9 cellular contexts compared by ENCODE assay signal in genomic region chr6:7267521-7268091, GRCh38. TPM values are rescaled to one million over a fixed set of nuclear protein-coding genes. Genes with fewer than 3 reads are reported as not detected.
A peak's percentile ranks its signal among the peaks of the same experiment; 100 is the strongest.
DNase-seq lines count a peak whose midpoint lies in the region; ATAC-seq and TF ChIP-seq lines count a peak whose summit lies in the region.
"Had no signal": no experiment of that assay in that cellular context is flagged by ENCODE, and none has a peak within 500 bp of the region (broad histone marks: within the 10 kb centered on the region; RNA-seq: fewer than 3 reads in every experiment).

No MANE protein-coding gene starts in this region.

- no peaks in the 10 kb centered on the region for H3K27me3 ChIP-seq in AG04450 (ENCODE audit: control insufficient read depth, insufficient read depth, low read length)
- no peaks in the 10 kb centered on the region for H3K27me3 ChIP-seq in endodermal cell (ENCODE audit: control insufficient read depth, insufficient read depth, low read length, poor library complexity, severe bottlenecking)
- H3K27me3 ChIP-seq: vagina had no signal

- H3K9me3 ChIP-seq in AG04450 (ENCODE audit: control insufficient read depth, insufficient read depth, low read length) (peaks cover 4% of the 10 kb centered on the region), endodermal cell (ENCODE audit: control insufficient read depth, low read length) (peaks cover 11% of the 10 kb centered on the region)
- H3K9me3 ChIP-seq: vagina had no signal

- H3K4me1 ChIP-seq in endodermal cell (ENCODE audit: control insufficient read depth, insufficient read depth, low read length), result no peaks in the 10 kb centered on the region

- H3K4me1 Mint-ChIP-seq in brain (peaks cover 24% of the 10 kb centered on the region), glutamatergic neuron (ENCODE audit: low read depth, unreplicated experiment) (peaks cover 10% of the 10 kb centered on the region), endodermal cell (peaks cover 2% of the 10 kb centered on the region)

- H3K27ac ChIP-seq in AG04450 (ENCODE audit: low read depth, low read length), result no peak overlapping the region
- H3K27ac ChIP-seq in endodermal cell (ENCODE audit: low read depth, low read length), result no peak overlapping the region
- H3K27ac ChIP-seq: vagina had no signal

- peak; percentile 79 for DNase-seq in AG04450 (ENCODE audit: low read depth, low spot score)
- DNase-seq in HS-5 (ENCODE audit: low read depth), result peak; percentile 91
- peak; percentile 78 for DNase-seq in left lobe of liver (ENCODE audit: low spot score)
- DNase-seq in glutamatergic neuron, result no peak
- DNase-seq in endodermal cell, result no peak

- WGBS in endodermal cell (ENCODE audit: insufficient coverage in 1 of 2, insufficient read length in 1 of 2), 2 experiments, result 91 to 100% methylated on average over 1 to 13 of the region's 13 CpGs

- CTCF ChIA-PET in AG04450 (lab: Charles Lee), result interaction anchor here (0.7 to 1.3 kb wide), 3 partner anchors 9 to 543 kb away, joined by 3 to 5 read pairs (median 4); no protein-coding TSS in a partner anchor

- no peak overlapping the region for H3K4me3 ChIP-seq in AG04450 (ENCODE audit: low read depth, low read length)
- no peak overlapping the region for H3K4me3 ChIP-seq in endodermal cell (ENCODE audit: low read length)
- H3K4me3 ChIP-seq: vagina had no signal

- POLR2A ChIA-PET in AG04450 (lab: Yijun Ruan, JAX), result no interaction called here

- H3K9me3 Mint-ChIP-seq in brain (peaks cover 0 to 4% (median 0%) of the 10 kb centered on the region in 5 experiments), glutamatergic neuron (ENCODE audit: unreplicated experiment) (peaks cover 8% of the 10 kb centered on the region), endodermal cell (peaks cover 13% of the 10 kb centered on the region)

- ATAC-seq in left lobe of liver (peak; percentile 56), HG03135 (IDR thresholded peaks at IDR 0.05; ENCODE audit: unreplicated experiment) (no peak), GM18498 (IDR thresholded peaks at IDR 0.05; ENCODE audit: unreplicated experiment) (no peak)

- H3K36me3 ChIP-seq in endodermal cell (ENCODE audit: control insufficient read depth, insufficient read depth, low read length), result no peaks in the 10 kb centered on the region
- H3K36me3 ChIP-seq: vagina had no signal

- TF ChIP-seq CTCF in AG04450 (IDR thresholded peaks at IDR 0.05; ENCODE audit: low read depth, low read length) (no peak), brain (conservative IDR thresholded peaks at IDR 0.05) (no peak), glutamatergic neuron (IDR thresholded peaks at IDR 0.05; ENCODE audit: partially characterized antibody, unreplicated experiment) (no peak), endodermal cell (conservative IDR thresholded peaks at IDR 0.05) (no peak)

- H3K4me3 Mint-ChIP-seq in brain, result peak overlapping the region in 1 of 5 experiments; percentile 17
- no peak overlapping the region for H3K4me3 Mint-ChIP-seq in glutamatergic neuron (ENCODE audit: unreplicated experiment)
- H3K4me3 Mint-ChIP-seq in endodermal cell, result no peak overlapping the region

- no peak overlapping the region for H3K9ac ChIP-seq in endodermal cell (ENCODE audit: extremely low read depth, low read length, poor library complexity, severe bottlenecking)

- H3K27ac Mint-ChIP-seq in brain, result peak overlapping the region in 4 of 5 experiments; percentile 35 to 88 (median 54)
- H3K27ac Mint-ChIP-seq in glutamatergic neuron (ENCODE audit: unreplicated experiment), result no peak overlapping the region
- no peak overlapping the region for H3K27ac Mint-ChIP-seq in endodermal cell

- no peaks in the 10 kb centered on the region for H3K27me3 Mint-ChIP-seq in brain
- peaks cover 7% of the 10 kb centered on the region for H3K27me3 Mint-ChIP-seq in glutamatergic neuron (ENCODE audit: unreplicated experiment)
- no peaks in the 10 kb centered on the region for H3K27me3 Mint-ChIP-seq in endodermal cell (ENCODE audit: insufficient read depth)

- peaks cover 24% of the 10 kb centered on the region for H3K36me3 Mint-ChIP-seq in brain
- H3K36me3 Mint-ChIP-seq in glutamatergic neuron (ENCODE audit: unreplicated experiment), result no peaks in the 10 kb centered on the region
- H3K36me3 Mint-ChIP-seq in endodermal cell (ENCODE audit: low read depth), result no peaks in the 10 kb centered on the region

RNA-seq across cellular contexts. Expression of gene SSR1, which starts 45.4 kb away (rescaled TPM):
- 257 and 375 TPM in 2 replicates for polyA plus RNA-seq in AG04450 (2011; rRNA removed)
- 109 and 181 TPM in 2 replicates for polyA minus RNA-seq in AG04450 (2011; rRNA and poly(A)+ RNA removed)
- 51.3 TPM for polyA plus RNA-seq in brain (ENCODE audit: insufficient read depth, low read depth, low replicate concordance)
- total RNA-seq in left lobe of liver, result 110 TPM
- 113 TPM for total RNA-seq in glutamatergic neuron (ENCODE audit: unreplicated experiment)
- 100 to 1,000 TPM; 145 to 167 TPM for total RNA-seq in endodermal cell
- polyA plus RNA-seq in endodermal cell (2013, experiment 1 of 2), result 76.6 TPM
- 79.3 TPM for polyA plus RNA-seq in endodermal cell (2013, experiment 2 of 2)

Comparison
In these comparisons a context has a peak if more than half of its experiments do, and no peak if none do; other contexts are left out.
1. DNase-seq: peak in AG04450 (single experiment), HS-5 (single experiment) and left lobe of liver (single experiment); none in glutamatergic neuron (single experiment) and endodermal cell (single experiment).
2. H3K27ac Mint-ChIP-seq: peak in brain (4 of 5); none in glutamatergic neuron (single experiment) and endodermal cell (single experiment).